In genomic region chr5:140311011-140311467, GRCh38 we compare ENCODE assay signal across 1 cellular context.
TF ChIP-seq lines count a peak whose summit lies in the region.

No MANE protein-coding gene starts in this region.

TF ChIP-seq in HepG2, 621 proteins besides CTCF, POLR2A, EP300 and RAD21:
- TF ChIP-seq MAFK (conservative IDR thresholded peaks at IDR 0.05 in 1 of 2, IDR thresholded peaks at IDR 0.05 in 1 of 2; ENCODE audit: low read length in 2 of 2) (peak; percentile 49 to 65; a peak in 3 of 4 replicates), ZNF382 (CRISPR knock-in tag; IDR thresholded peaks at IDR 0.05; ENCODE audit: borderline replicate concordance) (no peak), MAFF (IDR thresholded peaks at IDR 0.05; ENCODE audit: low read depth, low read length) (peak; percentile 60; the same call in 1 of the 2 replicates), FOSL2 (CRISPR knock-in tag; IDR thresholded peaks at IDR 0.05) (peak; percentile 45)
